In genomic region chr15:25600751-25601150, GRCh38 we compare ENCODE assay signal across 28 cellular contexts.
"Had no signal": no experiment of that assay in that cellular context is flagged by ENCODE, and none has a peak within 500 bp of the region (broad histone marks: within the 10 kb centered on the region; RNA-seq: fewer than 3 reads in every experiment).

No MANE protein-coding gene starts in this region.

- H3K9me3 Mint-ChIP-seq: activated T-cell treated with anti-CD3 and anti-CD28 coated beads, Interleukin-2, amount 50 U/mL, for 24 hours had no signal

- H3K27ac Mint-ChIP-seq: activated CD4-positive, alpha-beta T cell treated with anti-CD3 and anti-CD28 coated beads, Interleukin-2, amount 10 ng/mL, durations not matched to agents 24 days and 14 days; activated CD8-positive, alpha-beta T cell treated with anti-CD3 and anti-CD28 coated beads for 36 hours; activated naive CD4-positive, alpha-beta T cell treated with anti-CD3 and anti-CD28 coated beads, Interleukin-2, amount 50 U/mL, for 24 hours; activated naive CD8-positive, alpha-beta T cell treated with anti-CD3 and anti-CD28 coated beads, Interleukin-2, amount 10 ng/mL, durations not matched to agents 7 days and 5 days; activated T-cell treated with anti-CD3 and anti-CD28 coated beads, Interleukin-2, amount 50 U/mL, for 24 hours; activated T-helper 2 cell treated with anti-CD3 and anti-CD28 coated beads, Interferon-gamma antibody, Interleukin-2, Interleukin-4, amounts not matched to agents 10 μg/mL and 5 μg/mL and 100 μg/mL, durations not matched to agents 14 hours and 24 hours and 36 hours had no signal

- H3K27me3 Mint-ChIP-seq: activated CD4-positive, alpha-beta T cell treated with anti-CD3 and anti-CD28 coated beads, Interleukin-2, amount 10 ng/mL, durations not matched to agents 24 days and 14 days had no signal

- H3K4me3 Mint-ChIP-seq: activated CD4-positive, alpha-beta T cell treated with anti-CD3 and anti-CD28 coated beads, Interleukin-2, amount 10 ng/mL, durations not matched to agents 24 days and 14 days; activated CD8-positive, alpha-beta T cell treated with anti-CD3 and anti-CD28 coated beads for 36 hours; activated naive CD4-positive, alpha-beta T cell treated with anti-CD3 and anti-CD28 coated beads, Interleukin-2, amount 50 U/mL, for 24 hours; activated naive CD8-positive, alpha-beta T cell treated with anti-CD3 and anti-CD28 coated beads, Interleukin-2, amount 10 ng/mL, durations not matched to agents 7 days and 5 days; activated T-cell treated with anti-CD3 and anti-CD28 coated beads, Interleukin-2, amount 50 U/mL, for 24 hours had no signal

- H2AFZ ChIP-seq: PC-9 had no signal

- H3K27ac ChIP-seq: PC-9, SJCRH30, SK-N-MC had no signal

- H3K4me3 ChIP-seq: ascending aorta, PC-9, SJCRH30, SK-N-MC had no signal

- ATAC-seq: activated CD8-positive, alpha-beta T cell treated with anti-CD3 and anti-CD28 coated beads for 36 hours had no signal

- H3K36me3 ChIP-seq: ascending aorta, SJCRH30 had no signal

- H3K4me1 ChIP-seq: ascending aorta, SJCRH30 had no signal

- H3K36me3 Mint-ChIP-seq: activated naive CD4-positive, alpha-beta T cell treated with anti-CD3 and anti-CD28 coated beads, Interleukin-2, amount 50 U/mL, for 24 hours; activated naive CD8-positive, alpha-beta T cell treated with anti-CD3 and anti-CD28 coated beads, Interleukin-2, amount 10 ng/mL, durations not matched to agents 7 days and 5 days had no signal

- H3K9me3 ChIP-seq: ascending aorta, SJCRH30 had no signal

- FAIRE-seq: RCC 7860 had no signal

- DNase-seq: activated CD4-positive, alpha-beta T cell treated with anti-CD3 and anti-CD28 coated beads, Interleukin-2, amount 10 ng/mL, durations not matched to agents 24 days and 14 days; activated CD4-positive, alpha-beta T cell treated with anti-CD3 and anti-CD28 coated beads, Interleukin-2, amount 50 U/mL, for 4 hours; activated CD8-positive, alpha-beta T cell treated with anti-CD3 and anti-CD28 coated beads for 36 hours; activated gamma-delta T cell; activated naive CD4-positive, alpha-beta T cell treated with Interleukin-2 at 50 U/mL for 16 hours; activated naive CD8-positive, alpha-beta T cell treated with anti-CD3 and anti-CD28 coated beads, Interleukin-2, amount 10 ng/mL, durations not matched to agents 7 days and 5 days; activated T-cell treated with anti-CD3 and anti-CD28 coated beads, Interleukin-2, amount 50 U/mL, for 24 hours; amygdala; cerebellar nuclear complex; MM.1S; MV-4-11; NCI-H1092; NCI-H1436 treated with DMSO at 0.1 percent for 48 hours; NCI-H1694 treated with DMSO at 0.1 percent for 48 hours; NCI-H2029; NCI-H510A; NCI-H526; NCI-H748 treated with DMSO at 0.1 percent for 48 hours; NK-92 treated with Interleukin-12 subunit alpha and Interleukin-12 subunit beta, amount 100 ng/mL, for 24 hours; PC-9; SHP77; SJCRH30; T1000 had no signal

- H3K27me3 ChIP-seq: ascending aorta, SJCRH30 had no signal

- H3K4me2 ChIP-seq: PC-9 had no signal

- H3K4me1 Mint-ChIP-seq: activated CD4-positive, alpha-beta T cell treated with anti-CD3 and anti-CD28 coated beads, Interleukin-2, amount 10 ng/mL, durations not matched to agents 24 days and 14 days; activated naive CD4-positive, alpha-beta T cell treated with anti-CD3 and anti-CD28 coated beads, Interleukin-2, amount 50 U/mL, for 24 hours; activated naive CD8-positive, alpha-beta T cell treated with anti-CD3 and anti-CD28 coated beads, Interleukin-2, amount 10 ng/mL, durations not matched to agents 7 days and 5 days had no signal
